Comparison of ENCODE assay signal across 1 cellular context in the genomic region with DNA sequence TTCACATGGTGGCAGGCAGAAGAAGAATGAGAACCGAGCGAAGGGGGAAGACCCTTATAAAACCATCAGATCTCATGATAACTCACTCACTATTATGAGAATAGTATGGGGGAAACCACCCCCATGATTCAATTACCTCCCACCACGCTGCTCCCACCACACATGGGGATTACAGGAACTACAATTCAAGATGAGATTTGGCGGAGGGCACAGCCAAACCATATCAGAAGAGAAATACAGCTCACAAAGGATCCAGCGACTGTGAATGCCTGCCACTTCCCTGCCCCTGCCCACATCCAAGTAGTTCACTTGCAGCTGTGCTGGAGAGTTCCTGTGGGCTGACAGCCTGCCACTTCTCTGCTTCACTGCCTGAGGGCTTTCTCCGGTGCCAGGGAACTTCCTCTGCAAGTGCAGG.
TF ChIP-seq lines count a peak whose summit lies in the region.

No MANE protein-coding gene starts in this region.

TF ChIP-seq in HEK293, 187 proteins besides CTCF, POLR2A, EP300 and RAD21 (continued from another document):
- 0 out of 2 replicates have a peak, but pooled peaks have one; percentile 32 for TF ChIP-seq REST (tag by site-specific recombination; IDR thresholded peaks at IDR 0.05)
- TF ChIP-seq, protein P1, sequence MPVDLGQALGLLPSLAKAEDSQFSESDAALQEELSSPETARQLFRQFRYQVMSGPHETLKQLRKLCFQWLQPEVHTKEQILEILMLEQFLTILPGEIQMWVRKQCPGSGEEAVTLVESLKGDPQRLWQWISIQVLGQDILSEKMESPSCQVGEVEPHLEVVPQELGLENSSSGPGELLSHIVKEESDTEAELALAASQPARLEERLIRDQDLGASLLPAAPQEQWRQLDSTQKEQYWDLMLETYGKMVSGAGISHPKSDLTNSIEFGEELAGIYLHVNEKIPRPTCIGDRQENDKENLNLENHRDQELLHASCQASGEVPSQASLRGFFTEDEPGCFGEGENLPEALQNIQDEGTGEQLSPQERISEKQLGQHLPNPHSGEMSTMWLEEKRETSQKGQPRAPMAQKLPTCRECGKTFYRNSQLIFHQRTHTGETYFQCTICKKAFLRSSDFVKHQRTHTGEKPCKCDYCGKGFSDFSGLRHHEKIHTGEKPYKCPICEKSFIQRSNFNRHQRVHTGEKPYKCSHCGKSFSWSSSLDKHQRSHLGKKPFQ (tag by site-specific recombination; IDR thresholded peaks at IDR 0.05), result no peak
